13 cellular contexts compared by ENCODE assay signal in the genomic region with DNA sequence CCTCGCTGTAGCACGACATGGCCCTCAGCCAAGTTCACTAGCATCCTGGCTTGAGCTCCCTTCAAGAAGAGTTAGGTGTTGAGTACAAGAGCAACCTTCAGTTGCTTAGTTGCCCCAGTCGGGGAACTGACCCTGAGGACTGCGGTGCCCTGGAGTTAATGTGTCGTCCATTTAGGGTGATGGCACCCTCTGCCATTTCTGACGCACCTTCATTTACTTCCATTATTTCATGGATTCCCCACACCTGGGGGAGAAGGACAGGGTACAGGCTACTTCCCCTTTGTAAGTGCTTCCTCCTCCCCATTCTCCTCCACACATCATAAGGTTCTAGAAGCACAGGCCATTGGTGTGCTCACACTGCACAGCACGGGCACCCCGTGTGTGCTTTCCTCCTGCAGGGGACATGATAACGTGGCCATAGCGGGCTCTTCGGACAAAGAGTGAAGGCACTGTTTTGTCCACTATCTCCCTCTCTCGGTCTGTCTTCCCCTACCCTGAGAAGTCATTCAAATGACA. TPM values are rescaled to one million over a fixed set of nuclear protein-coding genes. Genes with fewer than 3 reads are reported as not detected.
DNase-seq lines count a peak whose midpoint lies in the region; ATAC-seq and TF ChIP-seq lines count a peak whose summit lies in the region.
"Had no signal": no experiment of that assay in that cellular context is flagged by ENCODE, and none has a peak within 500 bp of the region (broad histone marks: within the 10 kb centered on the region; RNA-seq: fewer than 3 reads in every experiment).

No MANE protein-coding gene starts in this region.

- no peaks in the 10 kb centered on the region for H3K9me3 Mint-ChIP-seq in activated CD4-positive, alpha-beta T cell treated with anti-CD3 and anti-CD28 coated beads, Interleukin-2, amount 10 ng/mL, durations not matched to agents 7 days and 5 days
- no peaks in the 10 kb centered on the region for H3K9me3 Mint-ChIP-seq in activated T-helper 17 cell treated with anti-CD3 and anti-CD28 coated beads, Interleukin-2, amount 50 U/mL, for 72 hours
- no peaks in the 10 kb centered on the region for H3K9me3 Mint-ChIP-seq in H9
- H3K9me3 Mint-ChIP-seq: mesothelial cell of epicardium had no signal

- CTCF ChIA-PET in activated CD4-positive, alpha-beta T cell treated with anti-CD3 and anti-CD28 coated beads, Interleukin-2, amount 10 ng/mL, durations not matched to agents 7 days and 5 days (lab: Charles Lee): interaction anchor here (1.0 kb wide), 1 partner anchor 54 kb away, joined by 3 read pairs; no protein-coding TSS in a partner anchor

- H3K18ac ChIP-seq in H9 (ENCODE audit: insufficient read length, low read depth, low read length): no peak overlapping the region

- H4K5ac ChIP-seq in H9 (ENCODE audit: insufficient read length, low read depth, low read length): no peak overlapping the region

- WGBS in H9 (ENCODE audit: extremely low coverage, insufficient read length, low lambda C conversion rate): no CpG with 5 or more reads among the region's 12 CpGs

- H3K27me3 ChIP-seq in osteoblast (ENCODE audit: insufficient read depth, low read length): peaks cover 40% of the 10 kb centered on the region
- H3K27me3 ChIP-seq in brain microvascular endothelial cell (replicated peaks): peaks cover 42% of the 10 kb centered on the region
- peaks cover 15% of the 10 kb centered on the region; the same call in 1 of the 2 replicates for H3K27me3 ChIP-seq in H9 (ENCODE audit: insufficient read depth, low read length)

- H3K4me1 ChIP-seq in osteoblast (ENCODE audit: insufficient read depth, low read length) (no peaks in the 10 kb centered on the region), H9 (ENCODE audit: insufficient read depth, low read length) (no peaks in the 10 kb centered on the region; the same call in 1 of the 2 replicates)

- H3K36me3 ChIP-seq in osteoblast (ENCODE audit: insufficient read depth, low read length): no peaks in the 10 kb centered on the region
- H3K36me3 ChIP-seq in brain microvascular endothelial cell (replicated peaks): no peaks in the 10 kb centered on the region

- peak overlapping the region; percentile 56 for H3K4me3 Mint-ChIP-seq in activated CD4-positive, alpha-beta T cell treated with anti-CD3 and anti-CD28 coated beads, Interleukin-2, amount 10 ng/mL, durations not matched to agents 7 days and 5 days
- peak overlapping the region; percentile 87 for H3K4me3 Mint-ChIP-seq in activated T-helper 17 cell treated with anti-CD3 and anti-CD28 coated beads, Interleukin-2, amount 50 U/mL, for 72 hours
- H3K4me3 Mint-ChIP-seq in H9: peak overlapping the region in 1 of 2 experiments; percentile 14; a peak in 2 of 5 replicates
- H3K4me3 Mint-ChIP-seq: mesothelial cell of epicardium had no signal

- H3K79me2 ChIP-seq in osteoblast (ENCODE audit: insufficient read depth, low read length) (no peaks in the 10 kb centered on the region), H9 (ENCODE audit: insufficient read depth, low read length) (no peaks in the 10 kb centered on the region)

- H2BK12ac ChIP-seq in H9 (ENCODE audit: insufficient read length, low read depth, low read length): no peak overlapping the region

- H2AK5ac ChIP-seq in H9 (ENCODE audit: insufficient read length, low read length): no peak overlapping the region

- POLR2A ChIA-PET in activated CD4-positive, alpha-beta T cell treated with anti-CD3 and anti-CD28 coated beads, Interleukin-2, amount 10 ng/mL, durations not matched to agents 7 days and 5 days (lab: Charles Lee): no interaction called here

- H4K20me1 ChIP-seq in osteoblast (ENCODE audit: insufficient read depth, low read length): no peaks in the 10 kb centered on the region
- no peaks in the 10 kb centered on the region for H4K20me1 ChIP-seq in H9 (ENCODE audit: control insufficient read depth, insufficient read depth, insufficient read length)

- no peak for ATAC-seq in activated T-helper 17 cell treated with anti-CD3 and anti-CD28 coated beads, Interleukin-2, amount 50 U/mL, for 72 hours (replicated peaks)
- ATAC-seq: A549 had no signal

- H3K27ac ChIP-seq in osteoblast (ENCODE audit: low read depth, low read length) (no peak overlapping the region), brain microvascular endothelial cell (no peak overlapping the region), H9 (ENCODE audit: insufficient read length, low read depth, low read length) (no peak overlapping the region)
- H3K27ac ChIP-seq: A549 had no signal

- H3T11ph ChIP-seq in H9 (ENCODE audit: low read length): no peak overlapping the region

- H4K8ac ChIP-seq in H9 (replicated peaks; ENCODE audit: insufficient read length, low read depth, low read length): no peak overlapping the region

- H2AFZ ChIP-seq in osteoblast (ENCODE audit: low read length) (no peak overlapping the region), H9 (ENCODE audit: low read length) (no peak overlapping the region)

- peaks cover 29% of the 10 kb centered on the region for H3K4me1 Mint-ChIP-seq in activated CD4-positive, alpha-beta T cell treated with anti-CD3 and anti-CD28 coated beads, Interleukin-2, amount 10 ng/mL, durations not matched to agents 7 days and 5 days
- H3K4me1 Mint-ChIP-seq in activated T-helper 17 cell treated with anti-CD3 and anti-CD28 coated beads, Interleukin-2, amount 50 U/mL, for 72 hours: peaks cover 8% of the 10 kb centered on the region
- H3K4me1 Mint-ChIP-seq in H9: peaks cover 14 to 23% of the 10 kb centered on the region in 2 experiments

- in situ Hi-C loops in brain microvascular endothelial cell (cut with HindIII; ENCODE audit: low pct_ligation_motif_present, low sequenced_read_pairs): no loop called here

- no peaks in the 10 kb centered on the region for H3K9me3 ChIP-seq in osteoblast (ENCODE audit: low read depth, low read length)
- no peaks in the 10 kb centered on the region for H3K9me3 ChIP-seq in H9 (ENCODE audit: control insufficient read depth, low read depth, low read length)
- H3K9me3 ChIP-seq: A549 had no signal

- H3K4me3 ChIP-seq in osteoblast (ENCODE audit: insufficient read depth, low read length) (no peak overlapping the region), brain microvascular endothelial cell (ENCODE audit: low read depth, low read length) (no peak overlapping the region)
- H3K4me3 ChIP-seq: A549, smooth muscle cell had no signal

- peaks cover 12% of the 10 kb centered on the region for H3K23me2 ChIP-seq in H9 (ENCODE audit: insufficient read length, low read depth, low read length, poor library complexity, severe bottlenecking)

- no peak for DNase-seq in activated CD4-positive, alpha-beta T cell treated with anti-CD3 and anti-CD28 coated beads, Interleukin-2, amount 10 ng/mL, durations not matched to agents 7 days and 5 days
- no peak for DNase-seq in activated CD4-positive, alpha-beta T cell treated with anti-CD3 and anti-CD28 coated beads, Interleukin-2, amount 50 U/mL, for 1 hour
- DNase-seq in KG1 (lab: John Stamatoyannopoulos, UW) (peak; percentile 38), osteoblast (ENCODE audit: insufficient read length, low spot score, missing footprints) (peak; percentile 81), brain microvascular endothelial cell (no peak), mesenteric fat pad (ENCODE audit: low spot score) (no peak), H9 (no peak)
- DNase-seq: IMR-90, NCI-H2227 treated with DMSO at 0.1 percent for 48 hours had no signal

- no peak overlapping the region for H3K9ac ChIP-seq in H9 (ENCODE audit: extremely low read depth, insufficient read length, low read length)

- no peak overlapping the region for H3K4ac ChIP-seq in H9 (ENCODE audit: low read depth, low read length)

- no peak overlapping the region for H2BK120ac ChIP-seq in H9 (ENCODE audit: low read depth, low read length, poor library complexity, severe bottlenecking)

- no peak overlapping the region for H4K91ac ChIP-seq in H9 (ENCODE audit: insufficient read length, low read depth, low read length)

- H3K23ac ChIP-seq in H9 (ENCODE audit: insufficient read length, low read depth, low read length): no peak overlapping the region

- H3K36me3 Mint-ChIP-seq in activated CD4-positive, alpha-beta T cell treated with anti-CD3 and anti-CD28 coated beads, Interleukin-2, amount 10 ng/mL, durations not matched to agents 7 days and 5 days (ENCODE audit: low read depth): peaks cover 2% of the 10 kb centered on the region
- no peaks in the 10 kb centered on the region for H3K36me3 Mint-ChIP-seq in activated T-helper 17 cell treated with anti-CD3 and anti-CD28 coated beads, Interleukin-2, amount 50 U/mL, for 72 hours (ENCODE audit: low read depth)
- H3K36me3 Mint-ChIP-seq in H9 (ENCODE audit: insufficient read depth in 1 of 3, low read depth in 3 of 3): no peaks in the 10 kb centered on the region; a peak in 1 of 7 replicates
- H3K36me3 Mint-ChIP-seq: mesothelial cell of epicardium had no signal

- no peak overlapping the region for H2BK5ac ChIP-seq in H9 (ENCODE audit: insufficient read length, low read length)

- H3K14ac ChIP-seq in H9 (ENCODE audit: insufficient read depth, low read length): no peak overlapping the region

- no peak overlapping the region for H3K4me2 ChIP-seq in osteoblast (ENCODE audit: insufficient read depth, low read length)
- H3K4me2 ChIP-seq in H9 (ENCODE audit: insufficient read depth, insufficient read length, low read length): no peak overlapping the region
- H3K4me2 ChIP-seq: smooth muscle cell had no signal

- H3K27me3 Mint-ChIP-seq in activated CD4-positive, alpha-beta T cell treated with anti-CD3 and anti-CD28 coated beads, Interleukin-2, amount 10 ng/mL, durations not matched to agents 7 days and 5 days: peaks cover 54% of the 10 kb centered on the region
- H3K27me3 Mint-ChIP-seq in activated T-helper 17 cell treated with anti-CD3 and anti-CD28 coated beads, Interleukin-2, amount 50 U/mL, for 72 hours: no peaks in the 10 kb centered on the region
- H3K27me3 Mint-ChIP-seq in H9 (ENCODE audit: low read depth): peaks cover 65% of the 10 kb centered on the region

- H2BK20ac ChIP-seq in H9 (ENCODE audit: low read depth, low read length, poor library complexity, severe bottlenecking): no peak overlapping the region

- H3K56ac ChIP-seq in H9 (ENCODE audit: insufficient read length, low read depth, low read length): no peak overlapping the region

- H2BK15ac ChIP-seq in H9 (ENCODE audit: low read depth, low read length): no peak overlapping the region

- TF ChIP-seq CTCF in osteoblast (IDR thresholded peaks at IDR 0.05; ENCODE audit: extremely low read depth, low read depth, low read length): no peak
- no peak for TF ChIP-seq CTCF in brain microvascular endothelial cell (IDR thresholded peaks at IDR 0.05; ENCODE audit: low read depth, low read length, missing control alignments)
- TF ChIP-seq CTCF in H9 (conservative IDR thresholded peaks at IDR 0.05): no peak

- H3K27ac Mint-ChIP-seq in activated CD4-positive, alpha-beta T cell treated with anti-CD3 and anti-CD28 coated beads, Interleukin-2, amount 10 ng/mL, durations not matched to agents 7 days and 5 days: peak overlapping the region; percentile 62
- H3K27ac Mint-ChIP-seq in activated T-helper 17 cell treated with anti-CD3 and anti-CD28 coated beads, Interleukin-2, amount 50 U/mL, for 72 hours: no peak overlapping the region
- no peak overlapping the region for H3K27ac Mint-ChIP-seq in H9
- H3K27ac Mint-ChIP-seq: mesothelial cell of epicardium had no signal

- no peaks in the 10 kb centered on the region for H3K79me1 ChIP-seq in H9 (ENCODE audit: insufficient read depth, low read depth, low read length, poor library complexity, severe bottlenecking)

RNA-seq across cellular contexts. Expression of a gene that starts 1.8 kb away (rescaled TPM):
- total RNA-seq in activated CD4-positive, alpha-beta T cell treated with anti-CD3 and anti-CD28 coated beads, Interleukin-2, amount 10 ng/mL, durations not matched to agents 7 days and 5 days: 1 to 10 TPM; 6.7 to 9.0 TPM
- 1 to 10 TPM; 4.0 to 7.9 TPM for total RNA-seq in activated T-helper 17 cell treated with anti-CD3 and anti-CD28 coated beads, Interleukin-2, amount 50 U/mL, for 72 hours
- total RNA-seq in osteoblast: not detected in 2 replicates
- total RNA-seq in mesenteric fat pad: 36.8 TPM
- 3.2 and 3.7 TPM in 2 replicates for total RNA-seq in H9 (2021)
- total RNA-seq: IMR-90 had no signal

Comparison
In these comparisons a context has a peak if more than half of its experiments do, and no peak if none do; other contexts are left out.
1. DNase-seq: peak in KG1 (single experiment) and osteoblast (single experiment); none in activated CD4-positive, alpha-beta T cell treated with anti-CD3 and anti-CD28 coated beads, Interleukin-2, amount 10 ng/mL, durations not matched to agents 7 days and 5 days (single experiment), activated CD4-positive, alpha-beta T cell treated with anti-CD3 and anti-CD28 coated beads, Interleukin-2, amount 50 U/mL, for 1 hour (single experiment), brain microvascular endothelial cell (single experiment), mesenteric fat pad (single experiment) and H9 (single experiment).